Comparison of ENCODE assay signal across 12 cellular contexts in genomic region chr14:28767851-28768548, GRCh38. TPM values are rescaled to one million over a fixed set of nuclear protein-coding genes. Genes with fewer than 3 reads are reported as not detected.
DNase-seq lines count a peak whose midpoint lies in the region; ATAC-seq lines count a peak whose summit lies in the region.
"Had no signal": no experiment of that assay in that cellular context is flagged by ENCODE, and none has a peak within 500 bp of the region (broad histone marks: within the 10 kb centered on the region; RNA-seq: fewer than 3 reads in every experiment).

No MANE protein-coding gene starts in this region.

- DNase-seq in NCI-H2227 (lab: John Stamatoyannopoulos, UW; ENCODE audit: unreplicated experiment) = peak; percentile 66
- no peak for DNase-seq in NCI-H2227 treated with DMSO at 0.1 percent for 48 hours (lab: John Stamatoyannopoulos, UW)
- DNase-seq in NCI-H524 treated with DMSO at 0.1 percent for 48 hours (lab: John Stamatoyannopoulos, UW) = peak; percentile 58
- peak; percentile 82 for DNase-seq in retina
- DNase-seq in COLO829 (ENCODE audit: low spot score) = no peak
- no peak for DNase-seq in cerebellum (ENCODE audit: low spot score)
- DNase-seq in posterior vena cava (ENCODE audit: low spot score) = no peak
- DNase-seq: ACHN; stimulated activated CD4-positive, alpha-beta T cell treated with anti-CD3 and anti-CD28 coated beads, Interleukin-15, amount 100 ng/mL, for 24 hours had no signal

- ATAC-seq in esophagus mucosa = peak; percentile 22

- intact Hi-C loops in posterior vena cava (cut with DNase I) = no loop called here

RNA-seq across cellular contexts. Expression of gene FOXG1, which starts 1.4 kb away (rescaled TPM):
- total RNA-seq in esophagus mucosa = not detected
- total RNA-seq in cerebellum = 0.09 TPM
- not detected for total RNA-seq in posterior vena cava
- total RNA-seq: cardiac muscle cell; T-helper 1 cell treated with Interleukin-12 subunit alpha and Interleukin-12 subunit beta and Interleukin-4 antibody, amounts not matched to agents 30 ng/mL and 1 ng/mL, for 36 hours had no signal

Comparison
In these comparisons a context has a peak if more than half of its experiments do, and no peak if none do; other contexts are left out.
1. DNase-seq: peak in NCI-H2227 (single experiment), NCI-H524 treated with DMSO at 0.1 percent for 48 hours (single experiment) and retina (single experiment); none in NCI-H2227 treated with DMSO at 0.1 percent for 48 hours (single experiment), COLO829 (single experiment), cerebellum (single experiment) and posterior vena cava (single experiment).